Comparison of ENCODE assay signal across 8 cellular contexts in genomic region chr3:105368575-105369500, GRCh38. TPM values are rescaled to one million over a fixed set of nuclear protein-coding genes. Genes with fewer than 3 reads are reported as not detected.
DNase-seq lines count a peak whose midpoint lies in the region; ATAC-seq and TF ChIP-seq lines count a peak whose summit lies in the region.

No MANE protein-coding gene starts in this region.

- intact Hi-C loops in breast epithelium (cut with DNase I; ENCODE audit: low total_unique reads), result no loop called here

- ATAC-seq in GM18511 (IDR thresholded peaks at IDR 0.05; ENCODE audit: unreplicated experiment), result peak; percentile 32
- ATAC-seq in HG02885 (IDR thresholded peaks at IDR 0.05; ENCODE audit: poor library complexity, unreplicated experiment), result peak; percentile 31

- H3K4me3 ChIP-seq in breast epithelium, result peak overlapping the region; percentile 72 to 81 (median 74)

- H3K36me3 ChIP-seq in breast epithelium, result no peaks in the 10 kb centered on the region

- TF ChIP-seq CTCF in VCaP (conservative IDR thresholded peaks at IDR 0.05) (no peak), breast epithelium (IDR thresholded peaks at IDR 0.05) (no peak)

- no peaks in the 10 kb centered on the region for H3K9me3 ChIP-seq in breast epithelium

- DNase-seq in NCI-H187 treated with DMSO at 0.1 percent for 48 hours (lab: John Stamatoyannopoulos, UW) (peak; percentile 72), breast epithelium (ENCODE audit: low spot score in 2 of 2) (peak; percentile 69 to 81), islet precursor cell (peak; percentile 71), COLO829 (ENCODE audit: low spot score) (no peak)
- peak; percentile 40 to 67 for DNase-seq in stimulated activated CD4-positive, alpha-beta T cell treated with anti-CD3 and anti-CD28 coated beads, Interleukin-12 subunit alpha, Interleukin-12 subunit beta, amount 100 ng/mL, for 24 hours (ENCODE audit: low read depth in 2 of 2)

- H3K4me1 ChIP-seq in breast epithelium, result no peaks in the 10 kb centered on the region

- H3K27ac ChIP-seq in VCaP, result peak overlapping the region; percentile 75
- peak overlapping the region; percentile 90 to 95 for H3K27ac ChIP-seq in breast epithelium

- H3K27me3 ChIP-seq in breast epithelium, result no peaks in the 10 kb centered on the region

- TF ChIP-seq POLR2A in breast epithelium (IDR thresholded peaks at IDR 0.05), result no peak

RNA-seq across cellular contexts. Expression of gene ALCAM, which starts 2.1 kb away (rescaled TPM):
- 100 to 1,000 TPM in 2 of 3 donors, 10 to 100 TPM in 1; 20.3 to 223 (median 118) TPM for total RNA-seq in breast epithelium
